ENCODE assay signal across 4 cellular contexts in the genomic region with DNA sequence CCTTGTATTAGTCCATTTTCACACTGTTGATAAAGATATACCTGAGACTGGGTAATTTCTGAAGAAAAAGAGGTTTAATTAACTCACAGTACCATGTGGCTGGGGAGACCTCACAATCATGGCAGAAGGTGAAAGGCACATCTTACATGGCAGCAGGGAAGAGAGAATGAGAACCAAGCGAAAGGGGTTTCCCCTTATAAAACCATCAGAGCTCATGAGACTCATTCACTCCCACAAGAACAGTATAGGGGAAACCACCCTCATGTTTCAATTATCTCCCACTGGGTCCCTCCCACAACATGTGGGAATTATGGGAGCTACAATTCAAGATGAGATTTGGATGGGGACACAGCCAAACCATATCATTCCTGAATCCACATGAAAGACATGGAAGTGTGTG.
DNase-seq lines count a peak whose midpoint lies in the region; ATAC-seq lines count a peak whose summit lies in the region.
"Not testable (repeated sequence)": the region's sequence is repeated elsewhere in the genome, so short reads cannot be mapped to it uniquely, and the experiment has no call there.

No MANE protein-coding gene starts in this region.

- not testable (repeated sequence) for H3K4me1 Mint-ChIP-seq in activated CD4-positive, alpha-beta T cell treated with anti-CD3 and anti-CD28 coated beads for 36 hours; activated T-cell treated with anti-CD3 and anti-CD28 coated beads, Interleukin-2, amount 50 U/mL, for 4 hours (ENCODE audit: low read depth); activated T-helper 17 cell treated with anti-CD3 and anti-CD28 coated beads, Interleukin-2, amount 50 U/mL, for 72 hours

- intact Hi-C loops in activated CD4-positive, alpha-beta T cell treated with anti-CD3 and anti-CD28 coated beads for 36 hours (cut with DNase I, micrococcal nuclease) = loop anchor here in 1 of 2 experiments (1.0 kb wide), 1 partner anchor 30 kb away; no protein-coding TSS in a partner anchor

- CTCF ChIA-PET in activated CD4-positive, alpha-beta T cell treated with anti-CD3 and anti-CD28 coated beads for 36 hours (lab: Charles Lee) = interaction anchor here (0.7 to 0.9 kb wide), 3 partner anchors 11 to 266 kb away, joined by 3 read pairs; no protein-coding TSS in a partner anchor

- not testable (repeated sequence) for H3K27me3 Mint-ChIP-seq in activated CD4-positive, alpha-beta T cell treated with anti-CD3 and anti-CD28 coated beads for 36 hours; activated T-cell treated with anti-CD3 and anti-CD28 coated beads, Interleukin-2, amount 50 U/mL, for 4 hours (ENCODE audit: low read depth); activated T-helper 17 cell treated with anti-CD3 and anti-CD28 coated beads, Interleukin-2, amount 50 U/mL, for 72 hours

- not testable (repeated sequence) for H3K4me3 Mint-ChIP-seq in activated CD4-positive, alpha-beta T cell treated with anti-CD3 and anti-CD28 coated beads for 36 hours; activated T-cell treated with anti-CD3 and anti-CD28 coated beads, Interleukin-2, amount 50 U/mL, for 4 hours; activated T-helper 17 cell treated with anti-CD3 and anti-CD28 coated beads, Interleukin-2, amount 50 U/mL, for 72 hours

- not testable (repeated sequence) for DNase-seq in activated CD4-positive, alpha-beta T cell treated with anti-CD3 and anti-CD28 coated beads for 36 hours; activated T-cell treated with anti-CD3 and anti-CD28 coated beads, Interleukin-2, amount 50 U/mL, for 4 hours
- DNase-seq in islet precursor cell = peak; percentile 0

- H3K36me3 Mint-ChIP-seq in activated CD4-positive, alpha-beta T cell treated with anti-CD3 and anti-CD28 coated beads for 36 hours (ENCODE audit: low read depth); activated T-cell treated with anti-CD3 and anti-CD28 coated beads, Interleukin-2, amount 50 U/mL, for 4 hours (ENCODE audit: insufficient read depth); activated T-helper 17 cell treated with anti-CD3 and anti-CD28 coated beads, Interleukin-2, amount 50 U/mL, for 72 hours (ENCODE audit: low read depth): not testable (repeated sequence)

- not testable (repeated sequence) for H3K9me3 Mint-ChIP-seq in activated CD4-positive, alpha-beta T cell treated with anti-CD3 and anti-CD28 coated beads for 36 hours (ENCODE audit: low read depth); activated T-cell treated with anti-CD3 and anti-CD28 coated beads, Interleukin-2, amount 50 U/mL, for 4 hours; activated T-helper 17 cell treated with anti-CD3 and anti-CD28 coated beads, Interleukin-2, amount 50 U/mL, for 72 hours

- ATAC-seq in activated CD4-positive, alpha-beta T cell treated with anti-CD3 and anti-CD28 coated beads for 36 hours = peak; percentile 54
- ATAC-seq in activated T-cell treated with anti-CD3 and anti-CD28 coated beads, Interleukin-2, amount 50 U/mL, for 4 hours = peak; percentile 41 to 53
- ATAC-seq in activated T-helper 17 cell treated with anti-CD3 and anti-CD28 coated beads, Interleukin-2, amount 50 U/mL, for 72 hours (replicated peaks) = peak; percentile 75

- POLR2A ChIA-PET in activated CD4-positive, alpha-beta T cell treated with anti-CD3 and anti-CD28 coated beads for 36 hours (lab: Charles Lee) = not testable (repeated sequence)

- H3K27ac Mint-ChIP-seq in activated CD4-positive, alpha-beta T cell treated with anti-CD3 and anti-CD28 coated beads for 36 hours; activated T-helper 17 cell treated with anti-CD3 and anti-CD28 coated beads, Interleukin-2, amount 50 U/mL, for 72 hours: not testable (repeated sequence)
